In the genomic region with DNA sequence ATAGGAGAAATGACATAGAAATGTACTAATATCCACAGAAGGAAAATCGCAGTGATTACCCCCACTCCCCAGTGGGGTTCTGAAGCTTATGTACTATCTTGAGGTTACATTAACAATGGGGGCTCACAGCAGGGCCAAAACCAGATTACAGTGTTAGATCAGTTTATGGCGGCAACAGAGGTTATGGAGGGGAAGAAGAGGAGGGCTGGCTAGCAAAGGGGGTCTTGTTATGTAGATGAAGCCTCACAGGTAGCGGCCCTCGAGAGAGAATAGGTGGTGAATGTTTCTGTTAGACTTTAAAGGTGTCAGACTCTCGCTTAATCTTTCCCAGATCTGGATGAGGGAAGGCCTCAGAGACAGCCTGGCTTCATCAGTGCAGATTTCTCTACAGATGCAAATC, we compare ENCODE assay signal across 22 cellular contexts. TPM values are rescaled to one million over a fixed set of nuclear protein-coding genes. Genes with fewer than 3 reads are reported as not detected.
"Had no signal": no experiment of that assay in that cellular context is flagged by ENCODE, and none has a peak within 500 bp of the region (broad histone marks: within the 10 kb centered on the region; RNA-seq: fewer than 3 reads in every experiment).

No MANE protein-coding gene starts in this region.

- H3K36me3 Mint-ChIP-seq: natural killer cell; stimulated activated naive B cell treated with anti-CD40 and anti-IgM and Interleukin-4, amounts not matched to agents 10 μg/mL and 1 μg/mL and 100 μg/mL, for 72 hours had no signal

- H3K27ac Mint-ChIP-seq: dendritic cell treated with granulocyte-macrophage colony-stimulating factor and Interleukin-4, amounts not matched to agents 40 ng/mL and 50 ng/mL, for 4 days; effector memory CD8-positive, alpha-beta T cell; natural killer cell; stimulated activated naive B cell treated with anti-CD40 and anti-IgM and Interleukin-4, amounts not matched to agents 10 μg/mL and 1 μg/mL and 100 μg/mL, for 72 hours; stimulated activated naive CD8-positive, alpha-beta T cell treated with anti-CD3 and anti-CD28 coated beads, Interleukin-15, amount 100 ng/mL, for 72 hours had no signal

- H2AFZ ChIP-seq: parathyroid adenoma had no signal

- H3K4me1 ChIP-seq: parathyroid adenoma, psoas muscle, right lobe of liver, testis, tibial nerve, upper lobe of right lung had no signal

- H3K27ac ChIP-seq: esophagus squamous epithelium, gastroesophageal sphincter, parathyroid adenoma, psoas muscle, right lobe of liver, testis, tibial nerve, upper lobe of right lung had no signal

- H3K36me3 ChIP-seq: esophagus squamous epithelium, gastroesophageal sphincter, right lobe of liver, tibial nerve, upper lobe of right lung had no signal

- DNase-seq: cerebellar nuclear complex; effector memory CD8-positive, alpha-beta T cell; esophagus squamous epithelium; foreskin fibroblast; kidney glomerular epithelial cell; mammary epithelial cell; natural killer cell; psoas muscle; retina; right lobe of liver; stimulated activated CD4-positive, alpha-beta T cell treated with anti-CD3 and anti-CD28 coated beads, Interleukin-15, amount 100 ng/mL, for 24 hours; stimulated activated CD4-positive, alpha-beta T cell treated with anti-CD3 and anti-CD28 coated beads, Interleukin-2, amount 100 ng/mL, for 24 hours; stimulated activated CD4-positive, alpha-beta T cell treated with anti-CD3 and anti-CD28 coated beads, Interleukin-4, amount 100 ng/mL, for 4 hours; stimulated activated naive B cell treated with anti-CD40 and anti-IgM and Interleukin-4, amounts not matched to agents 10 μg/mL and 1 μg/mL and 100 μg/mL, for 72 hours; stimulated activated naive CD8-positive, alpha-beta T cell treated with anti-CD3 and anti-CD28 coated beads, Interleukin-15, amount 100 ng/mL, for 72 hours; testis; upper lobe of right lung had no signal

- H3K27me3 ChIP-seq: esophagus squamous epithelium, gastroesophageal sphincter, right lobe of liver, testis, tibial nerve, upper lobe of right lung had no signal

- H3K9me3 ChIP-seq: esophagus squamous epithelium, gastroesophageal sphincter, psoas muscle, right lobe of liver, testis, tibial nerve, upper lobe of right lung had no signal

- H3K27me3 Mint-ChIP-seq: stimulated activated naive CD8-positive, alpha-beta T cell treated with anti-CD3 and anti-CD28 coated beads, Interleukin-15, amount 100 ng/mL, for 72 hours had no signal

- H3K9me3 Mint-ChIP-seq: dendritic cell treated with granulocyte-macrophage colony-stimulating factor and Interleukin-4, amounts not matched to agents 40 ng/mL and 50 ng/mL, for 4 days; effector memory CD8-positive, alpha-beta T cell; natural killer cell; stimulated activated naive B cell treated with anti-CD40 and anti-IgM and Interleukin-4, amounts not matched to agents 10 μg/mL and 1 μg/mL and 100 μg/mL, for 72 hours; stimulated activated naive CD8-positive, alpha-beta T cell treated with anti-CD3 and anti-CD28 coated beads, Interleukin-15, amount 100 ng/mL, for 72 hours had no signal

- ATAC-seq: effector memory CD8-positive, alpha-beta T cell; gastroesophageal sphincter; natural killer cell; psoas muscle; right lobe of liver; stimulated activated naive B cell treated with anti-CD40 and anti-IgM and Interleukin-4, amounts not matched to agents 10 μg/mL and 1 μg/mL and 100 μg/mL, for 72 hours; stimulated activated naive CD8-positive, alpha-beta T cell treated with anti-CD3 and anti-CD28 coated beads, Interleukin-15, amount 100 ng/mL, for 72 hours; upper lobe of right lung had no signal

- H3K79me2 ChIP-seq: parathyroid adenoma had no signal

- H3K4me3 Mint-ChIP-seq: dendritic cell treated with granulocyte-macrophage colony-stimulating factor and Interleukin-4, amounts not matched to agents 40 ng/mL and 50 ng/mL, for 4 days; effector memory CD8-positive, alpha-beta T cell; natural killer cell; stimulated activated naive B cell treated with anti-CD40 and anti-IgM and Interleukin-4, amounts not matched to agents 10 μg/mL and 1 μg/mL and 100 μg/mL, for 72 hours; stimulated activated naive CD8-positive, alpha-beta T cell treated with anti-CD3 and anti-CD28 coated beads, Interleukin-15, amount 100 ng/mL, for 72 hours had no signal

- H3K4me1 Mint-ChIP-seq: natural killer cell; stimulated activated naive B cell treated with anti-CD40 and anti-IgM and Interleukin-4, amounts not matched to agents 10 μg/mL and 1 μg/mL and 100 μg/mL, for 72 hours; stimulated activated naive CD8-positive, alpha-beta T cell treated with anti-CD3 and anti-CD28 coated beads, Interleukin-15, amount 100 ng/mL, for 72 hours had no signal

- H3K4me3 ChIP-seq: esophagus squamous epithelium, gastroesophageal sphincter, psoas muscle, right lobe of liver, testis, tibial nerve, upper lobe of right lung had no signal

- H3K9ac ChIP-seq: parathyroid adenoma had no signal

RNA-seq across cellular contexts. Expression of gene RNF112, which starts 22.2 kb away (rescaled TPM):
- total RNA-seq: mammary epithelial cell had no signal
- polyA plus RNA-seq: mammary epithelial cell had no signal

RNA-seq across cellular contexts. Expression of gene MFAP4, which starts 46.2 kb away (rescaled TPM):
- total RNA-seq: epithelial cell of proximal tubule, natural killer cell had no signal
- polyA plus RNA-seq: mammary epithelial cell had no signal
